2 cellular contexts compared by ENCODE assay signal in genomic region chr11:59943996-59944395, GRCh38.
TF ChIP-seq lines count a peak whose summit lies in the region.

No MANE protein-coding gene starts in this region.

TF ChIP-seq in GM23338, 12 proteins besides CTCF, POLR2A, EP300 and RAD21:
- TF ChIP-seq EZH2 (IDR thresholded peaks at IDR 0.05; ENCODE audit: low read depth, unreplicated experiment): no peak
- TF ChIP-seq NANOG (IDR thresholded peaks at IDR 0.05; ENCODE audit: borderline replicate concordance): no peak
- TF ChIP-seq ZNF462 (CRISPR knock-in tag; IDR thresholded peaks at IDR 0.05): no peak
- TF ChIP-seq STAT1 (IDR thresholded peaks at IDR 0.05; ENCODE audit: unreplicated experiment): no peak
- no peak for TF ChIP-seq REST (IDR thresholded peaks at IDR 0.05; ENCODE audit: unreplicated experiment)
- no peak for TF ChIP-seq ZNF331 (CRISPR knock-in tag; IDR thresholded peaks at IDR 0.05; ENCODE audit: low read depth)
- TF ChIP-seq ETS1 (IDR thresholded peaks at IDR 0.05): no peak
- no peak for TF ChIP-seq ZNF114 (CRISPR knock-in tag; IDR thresholded peaks at IDR 0.05)
- no peak for TF ChIP-seq EZH2phosphoT487 (IDR thresholded peaks at IDR 0.05; ENCODE audit: unreplicated experiment)
- TF ChIP-seq JUNB (IDR thresholded peaks at IDR 0.05; ENCODE audit: unreplicated experiment): no peak
- no peak for TF ChIP-seq POLR2AphosphoS5 (IDR thresholded peaks at IDR 0.05; ENCODE audit: low read depth)
- TF ChIP-seq CREB1 (CRISPR knock-in tag; IDR thresholded peaks at IDR 0.05; ENCODE audit: low read depth): no peak

TF ChIP-seq in H1, 55 proteins besides CTCF, POLR2A, EP300 and RAD21:
- TF ChIP-seq CBX8 (IDR thresholded peaks at IDR 0.05; ENCODE audit: borderline replicate concordance, low read depth, low read length) (no peak), TEAD4 (IDR thresholded peaks at IDR 0.05; ENCODE audit: low read depth, low read length) (peak; percentile 32; the same call in 1 of the 2 replicates)
